In genomic region chr18:49924293-49924983, GRCh38 we compare ENCODE assay signal across 1 cellular context.
TF ChIP-seq lines count a peak whose summit lies in the region.

No MANE protein-coding gene starts in this region.

TF ChIP-seq in SK-N-SH treated with all-trans-retinoic acid at 6 μM for 48 hours, 23 proteins besides CTCF, POLR2A, EP300 and RAD21 (continued from another document):
- TF ChIP-seq CSRNP3 (CRISPR knock-in tag; IDR thresholded peaks at IDR 0.05) (no peak), ISL1 (CRISPR knock-in tag; IDR thresholded peaks at IDR 0.05) (no peak), ZFP3 (CRISPR knock-in tag; IDR thresholded peaks at IDR 0.05) (no peak), SNAI2 (CRISPR knock-in tag; IDR thresholded peaks at IDR 0.05) (no peak), PATZ1 (CRISPR knock-in tag; IDR thresholded peaks at IDR 0.05; ENCODE audit: borderline replicate concordance) (no peak)
